In the genomic region with DNA sequence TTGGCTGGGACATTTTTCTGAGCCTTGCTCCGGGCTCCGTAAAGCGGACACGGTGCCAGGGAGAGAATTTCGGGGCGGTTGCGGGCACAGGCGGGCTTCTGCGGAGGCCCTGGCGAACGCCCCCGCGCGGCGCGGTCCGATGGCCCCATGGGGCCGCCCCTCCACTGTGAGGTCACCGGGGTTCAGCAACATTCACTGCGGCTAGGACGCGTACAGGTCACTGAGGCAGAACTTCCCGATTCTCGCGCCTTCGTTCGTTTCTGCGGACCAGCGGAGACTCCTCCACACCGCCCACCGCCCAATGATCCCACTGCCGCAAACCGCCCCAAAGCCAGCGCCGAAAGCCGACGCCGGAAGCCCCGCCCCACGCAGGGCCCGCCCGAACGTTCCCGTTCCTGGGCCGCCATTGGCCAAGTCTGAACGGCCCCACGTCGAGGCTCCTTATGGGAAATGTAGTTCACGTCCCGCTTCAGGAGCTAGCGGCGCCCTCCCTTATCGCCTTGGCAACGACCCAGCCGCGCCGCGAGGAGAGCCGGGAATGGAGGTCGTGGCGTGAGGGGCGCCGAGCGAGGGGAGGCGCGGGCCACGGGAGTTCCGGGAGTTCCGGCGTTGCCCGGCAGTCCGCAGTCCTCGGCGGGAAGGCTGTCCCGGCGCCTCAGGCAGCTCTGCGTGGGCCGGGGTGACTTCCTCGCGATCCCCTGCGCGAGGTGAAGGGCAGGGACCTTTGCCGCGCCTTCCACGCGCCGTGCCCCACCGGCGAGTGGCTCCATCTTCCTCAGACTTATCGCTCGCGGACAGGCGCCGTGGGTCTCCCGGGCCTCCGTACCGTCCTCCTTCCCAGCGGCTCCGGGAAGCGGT, we compare ENCODE assay signal across 9 cellular contexts. TPM values are rescaled to one million over a fixed set of nuclear protein-coding genes. Genes with fewer than 3 reads are reported as not detected.
DNase-seq lines count a peak whose midpoint lies in the region; ATAC-seq, FAIRE-seq and TF ChIP-seq lines count a peak whose summit lies in the region.
"Had no signal": no experiment of that assay in that cellular context is flagged by ENCODE, and none has a peak within 500 bp of the region (broad histone marks: within the 10 kb centered on the region; RNA-seq: fewer than 3 reads in every experiment).

Gene ZNF584 (plus strand): TSS at position 498 of the 858 bp plus-strand sequence. CDS start 499 bp downstream, outside the sequence.

- H3K4me3 ChIP-seq in BJ (ENCODE audit: low read depth, low read length) (peak within 1 kb of the TSS; percentile 68), choroid plexus epithelial cell (ENCODE audit: low read depth, low read length) (peak within 1 kb of the TSS; percentile 97)

- TF ChIP-seq CTCF in BJ (IDR thresholded peaks at IDR 0.05; ENCODE audit: insufficient read depth, low read depth, low read length), result no peak
- TF ChIP-seq CTCF in choroid plexus epithelial cell (conservative IDR thresholded peaks at IDR 0.05; ENCODE audit: low read depth, low read length), result no peak

- no peaks in the 10 kb centered on the region for H3K36me3 ChIP-seq in BJ (ENCODE audit: control insufficient read depth, insufficient read depth, low read length)

- DNase-seq in BJ (ENCODE audit: low read depth), result peak; percentile 43
- DNase-seq in GM19239 (ENCODE audit: insufficient read length, low spot score), result peak; percentile 97
- peak; percentile 86 for DNase-seq in NCI-H510A treated with DMSO at 0.1 percent for 48 hours (lab: John Stamatoyannopoulos, UW)
- peak; percentile 94 for DNase-seq in activated CD4-positive, alpha-beta T cell treated with anti-CD3 and anti-CD28 coated beads for 4 hours
- DNase-seq in choroid plexus epithelial cell (ENCODE audit: low read depth), result peak; percentile 95
- peak; percentile 82 for DNase-seq in kidney glomerular epithelial cell (lab: John Stamatoyannopoulos, UW)
- DNase-seq in stimulated activated CD4-positive, alpha-beta T cell treated with anti-CD3 and anti-CD28 coated beads, Interleukin-15, amount 100 ng/mL, for 48 hours (ENCODE audit: low read depth in 2 of 2), result peak; percentile 88 to 93

- H3K27me3 ChIP-seq in BJ (ENCODE audit: control insufficient read depth, insufficient read depth, low read length), result no peaks in the 10 kb centered on the region

- POLR2A ChIA-PET in BJ (lab: Charles Lee), result interaction anchor here (0.6 to 0.8 kb wide), 2 partner anchors 52 to 727 kb away, joined by 3 read pairs; partner anchors contain the start of gene ZNF551

- peak; percentile 84 for ATAC-seq in HG03442 (IDR thresholded peaks at IDR 0.05; ENCODE audit: unreplicated experiment)

- CTCF ChIA-PET in BJ (lab: Yijun Ruan, JAX), result interaction anchor here (0.8 kb wide), 1 partner anchor 15 kb away, joined by 3 read pairs; no protein-coding TSS in a partner anchor

- FAIRE-seq in GM19239 (lab: Jason Lieb, UNC), result peak; percentile 91
- FAIRE-seq: islet of Langerhans had no signal

RNA-seq across cellular contexts. Expression of gene ZNF584, which starts in this region (rescaled TPM):
- 8.9 and 10.0 TPM in 2 replicates for polyA plus RNA-seq in BJ (2011; rRNA removed)
- polyA minus RNA-seq in BJ (2011; rRNA and poly(A)+ RNA removed), result 6.6 and 7.8 TPM in 2 replicates

Comparison
In these comparisons a context has a peak if more than half of its experiments do, and no peak if none do; other contexts are left out.
1. Peak in every context shown above with its lines: DNase-seq, ATAC-seq and H3K4me3 ChIP-seq.
2. DNase-seq: peak in every context shown above with its lines; median percentile 97 in GM19239; 95 in choroid plexus epithelial cell; 94 in activated CD4-positive, alpha-beta T cell treated with anti-CD3 and anti-CD28 coated beads for 4 hours; 90 in stimulated activated CD4-positive, alpha-beta T cell treated with anti-CD3 and anti-CD28 coated beads, Interleukin-15, amount 100 ng/mL, for 48 hours; 86 in NCI-H510A treated with DMSO at 0.1 percent for 48 hours; 82 in kidney glomerular epithelial cell; 43 in BJ.